ENCODE assay signal across 19 cellular contexts in genomic region chr7:51307811-51308737, GRCh38. TPM values are rescaled to one million over a fixed set of nuclear protein-coding genes. Genes with fewer than 3 reads are reported as not detected.
DNase-seq lines count a peak whose midpoint lies in the region; ATAC-seq and TF ChIP-seq lines count a peak whose summit lies in the region.
"Had no signal": no experiment of that assay in that cellular context is flagged by ENCODE, and none has a peak within 500 bp of the region (broad histone marks: within the 10 kb centered on the region; RNA-seq: fewer than 3 reads in every experiment).

No MANE protein-coding gene starts in this region.

- whole genome bisulfite sequencing in esophagus squamous epithelium, 2 donors, result 65 to 74% methylated on average over 9 to 11 of the region's 12 CpGs

- no peak overlapping the region for H3K27ac ChIP-seq in upper lobe of right lung
- no peak overlapping the region for H3K27ac ChIP-seq in esophagus squamous epithelium
- H3K27ac ChIP-seq: 22Rv1, tibial artery had no signal

- no peaks in the 10 kb centered on the region for H3K9me3 Mint-ChIP-seq in brain
- H3K9me3 Mint-ChIP-seq in stimulated activated naive CD8-positive, alpha-beta T cell treated with anti-CD3 and anti-CD28 coated beads, Interleukin-15, amount 100 ng/mL, for 72 hours, result no peaks in the 10 kb centered on the region
- H3K9me3 Mint-ChIP-seq: activated B cell treated with CpG ODN at 0.5 μM for 24 hours; activated naive CD8-positive, alpha-beta T cell treated with anti-CD3 and anti-CD28 coated beads, Interleukin-2, amount 50 U/mL, for 24 hours; activated T-helper 1 cell treated with anti-CD3 and anti-CD28 coated beads, Interleukin-12 subunit alpha, Interleukin-12 subunit beta, Interleukin-2, Interleukin-4 antibody, amounts not matched to agents 30 ng/mL and 10 ng/mL and 1 ng/mL, durations not matched to agents 14 hours and 24 hours and 36 hours had no signal

- TF ChIP-seq POLR2A in esophagus squamous epithelium (IDR thresholded peaks at IDR 0.05), result no peak

- intact Hi-C loops in upper lobe of right lung (cut with DNase I), result no loop called here
- intact Hi-C loops in esophagus squamous epithelium (cut with DNase I), result loop anchor here (10.0 kb wide), 1 partner anchor 57 kb away; no protein-coding TSS in a partner anchor

- H3K27me3 Mint-ChIP-seq in brain, result peaks cover 12% of the 10 kb centered on the region
- H3K27me3 Mint-ChIP-seq in stimulated activated naive CD8-positive, alpha-beta T cell treated with anti-CD3 and anti-CD28 coated beads, Interleukin-15, amount 100 ng/mL, for 72 hours, result peaks cover 11% of the 10 kb centered on the region
- H3K27me3 Mint-ChIP-seq: activated B cell treated with CpG ODN at 0.5 μM for 24 hours; activated naive CD8-positive, alpha-beta T cell treated with anti-CD3 and anti-CD28 coated beads, Interleukin-2, amount 50 U/mL, for 24 hours had no signal

- no peaks in the 10 kb centered on the region for H3K36me3 ChIP-seq in upper lobe of right lung
- no peaks in the 10 kb centered on the region for H3K36me3 ChIP-seq in esophagus squamous epithelium
- H3K36me3 ChIP-seq: tibial artery had no signal

- peak overlapping the region in 2 of 5 experiments; percentile 9 to 17 for H3K4me3 Mint-ChIP-seq in brain
- no peak overlapping the region for H3K4me3 Mint-ChIP-seq in stimulated activated naive CD8-positive, alpha-beta T cell treated with anti-CD3 and anti-CD28 coated beads, Interleukin-15, amount 100 ng/mL, for 72 hours
- H3K4me3 Mint-ChIP-seq: activated B cell treated with CpG ODN at 0.5 μM for 24 hours; activated naive CD8-positive, alpha-beta T cell treated with anti-CD3 and anti-CD28 coated beads, Interleukin-2, amount 50 U/mL, for 24 hours; activated T-helper 1 cell treated with anti-CD3 and anti-CD28 coated beads, Interleukin-12 subunit alpha, Interleukin-12 subunit beta, Interleukin-2, Interleukin-4 antibody, amounts not matched to agents 30 ng/mL and 10 ng/mL and 1 ng/mL, durations not matched to agents 14 hours and 24 hours and 36 hours had no signal

- H3K9me3 ChIP-seq in upper lobe of right lung, result no peaks in the 10 kb centered on the region
- H3K9me3 ChIP-seq in esophagus squamous epithelium, result no peaks in the 10 kb centered on the region
- H3K9me3 ChIP-seq: tibial artery had no signal

- DNase-seq in DMS 273 (lab: John Stamatoyannopoulos, UW; ENCODE audit: unreplicated experiment) (peak; percentile 51), DMS 273 treated with DMSO at 0.1 percent for 48 hours (lab: John Stamatoyannopoulos, UW) (no peak), inferior parietal cortex (ENCODE audit: extremely low spot score) (peak; percentile 63), upper lobe of right lung (no peak), esophagus squamous epithelium (lab: John Stamatoyannopoulos, UW) (no peak), SHP77 (lab: John Stamatoyannopoulos, UW) (no peak)
- DNase-seq in stimulated activated naive CD8-positive, alpha-beta T cell treated with anti-CD3 and anti-CD28 coated beads, Interleukin-15, amount 100 ng/mL, for 72 hours, result no peak
- DNase-seq: activated B cell treated with CpG ODN at 0.5 μM for 24 hours; activated naive CD8-positive, alpha-beta T cell treated with anti-CD3 and anti-CD28 coated beads, Interleukin-2, amount 50 U/mL, for 24 hours; MM.1S; NCI-H2107; stimulated activated CD4-positive, alpha-beta T cell treated with anti-CD3 and anti-CD28 coated beads, Interleukin-4, amount 100 ng/mL, for 24 hours; T-helper 1 cell; tibial artery had no signal

- peak; percentile 60 for ATAC-seq in upper lobe of right lung
- ATAC-seq in stimulated activated naive CD8-positive, alpha-beta T cell treated with anti-CD3 and anti-CD28 coated beads, Interleukin-15, amount 100 ng/mL, for 72 hours, result no peak
- ATAC-seq: activated naive CD8-positive, alpha-beta T cell treated with anti-CD3 and anti-CD28 coated beads, Interleukin-2, amount 50 U/mL, for 24 hours; HepG2 had no signal

- H3K36me3 Mint-ChIP-seq in brain, result no peaks in the 10 kb centered on the region

- no peak for TF ChIP-seq CTCF in brain (conservative IDR thresholded peaks at IDR 0.05)
- no peak for TF ChIP-seq CTCF in upper lobe of right lung (IDR thresholded peaks at IDR 0.05)
- no peak for TF ChIP-seq CTCF in esophagus squamous epithelium (IDR thresholded peaks at IDR 0.05)

- H3K27ac Mint-ChIP-seq in brain, result peak overlapping the region in 3 of 5 experiments; percentile 4 to 84 (median 10)
- H3K27ac Mint-ChIP-seq in stimulated activated naive CD8-positive, alpha-beta T cell treated with anti-CD3 and anti-CD28 coated beads, Interleukin-15, amount 100 ng/mL, for 72 hours, result no peak overlapping the region
- H3K27ac Mint-ChIP-seq: activated B cell treated with CpG ODN at 0.5 μM for 24 hours; activated naive CD8-positive, alpha-beta T cell treated with anti-CD3 and anti-CD28 coated beads, Interleukin-2, amount 50 U/mL, for 24 hours; activated T-helper 1 cell treated with anti-CD3 and anti-CD28 coated beads, Interleukin-12 subunit alpha, Interleukin-12 subunit beta, Interleukin-2, Interleukin-4 antibody, amounts not matched to agents 30 ng/mL and 10 ng/mL and 1 ng/mL, durations not matched to agents 14 hours and 24 hours and 36 hours had no signal

- H3K4me1 ChIP-seq in upper lobe of right lung (peaks cover 10% of the 10 kb centered on the region), esophagus squamous epithelium (no peaks in the 10 kb centered on the region)

- no peaks in the 10 kb centered on the region for H3K27me3 ChIP-seq in upper lobe of right lung
- H3K27me3 ChIP-seq in esophagus squamous epithelium, result no peaks in the 10 kb centered on the region

- H3K4me3 ChIP-seq in upper lobe of right lung, result no peak overlapping the region
- H3K4me3 ChIP-seq in esophagus squamous epithelium, result no peak overlapping the region
- H3K4me3 ChIP-seq: tibial artery had no signal

- H3K4me1 Mint-ChIP-seq in brain, result peaks cover 55% of the 10 kb centered on the region
- H3K4me1 Mint-ChIP-seq in stimulated activated naive CD8-positive, alpha-beta T cell treated with anti-CD3 and anti-CD28 coated beads, Interleukin-15, amount 100 ng/mL, for 72 hours, result no peaks in the 10 kb centered on the region
- H3K4me1 Mint-ChIP-seq: activated B cell treated with CpG ODN at 0.5 μM for 24 hours; activated naive CD8-positive, alpha-beta T cell treated with anti-CD3 and anti-CD28 coated beads, Interleukin-2, amount 50 U/mL, for 24 hours had no signal

RNA-seq across cellular contexts. Expression of gene COBL, which starts 8.5 kb away (rescaled TPM):
- polyA plus RNA-seq in brain (ENCODE audit: insufficient read depth, low read depth, low replicate concordance), result 31.5 TPM
- total RNA-seq in upper lobe of right lung (29.2 TPM), esophagus squamous epithelium (10 to 100 TPM in 1 of 4 donors, 1 to 10 TPM in 3; 5.9 to 21.3 (median 7.8) TPM)
- total RNA-seq: activated B cell treated with CpG ODN at 0.5 μM for 24 hours; activated T-helper 1 cell treated with anti-CD3 and anti-CD28 coated beads, Interleukin-12 subunit alpha, Interleukin-12 subunit beta, Interleukin-2, Interleukin-4 antibody, amounts not matched to agents 30 ng/mL and 10 ng/mL and 1 ng/mL, durations not matched to agents 14 hours and 24 hours and 36 hours had no signal
- polyA plus RNA-seq: BJ had no signal

Comparison
In these comparisons a context has a peak if more than half of its experiments do, and no peak if none do; other contexts are left out.
1. DNase-seq: peak in DMS 273 (single experiment) and inferior parietal cortex (single experiment); none in DMS 273 treated with DMSO at 0.1 percent for 48 hours (single experiment), upper lobe of right lung (single experiment), stimulated activated naive CD8-positive, alpha-beta T cell treated with anti-CD3 and anti-CD28 coated beads, Interleukin-15, amount 100 ng/mL, for 72 hours (0 of 2), esophagus squamous epithelium (single experiment) and SHP77 (0 of 2).
2. H3K27ac Mint-ChIP-seq: peak in brain (3 of 5); none in stimulated activated naive CD8-positive, alpha-beta T cell treated with anti-CD3 and anti-CD28 coated beads, Interleukin-15, amount 100 ng/mL, for 72 hours (0 of 2).